Comparison of ENCODE assay signal across 10 cellular contexts in the genomic region with DNA sequence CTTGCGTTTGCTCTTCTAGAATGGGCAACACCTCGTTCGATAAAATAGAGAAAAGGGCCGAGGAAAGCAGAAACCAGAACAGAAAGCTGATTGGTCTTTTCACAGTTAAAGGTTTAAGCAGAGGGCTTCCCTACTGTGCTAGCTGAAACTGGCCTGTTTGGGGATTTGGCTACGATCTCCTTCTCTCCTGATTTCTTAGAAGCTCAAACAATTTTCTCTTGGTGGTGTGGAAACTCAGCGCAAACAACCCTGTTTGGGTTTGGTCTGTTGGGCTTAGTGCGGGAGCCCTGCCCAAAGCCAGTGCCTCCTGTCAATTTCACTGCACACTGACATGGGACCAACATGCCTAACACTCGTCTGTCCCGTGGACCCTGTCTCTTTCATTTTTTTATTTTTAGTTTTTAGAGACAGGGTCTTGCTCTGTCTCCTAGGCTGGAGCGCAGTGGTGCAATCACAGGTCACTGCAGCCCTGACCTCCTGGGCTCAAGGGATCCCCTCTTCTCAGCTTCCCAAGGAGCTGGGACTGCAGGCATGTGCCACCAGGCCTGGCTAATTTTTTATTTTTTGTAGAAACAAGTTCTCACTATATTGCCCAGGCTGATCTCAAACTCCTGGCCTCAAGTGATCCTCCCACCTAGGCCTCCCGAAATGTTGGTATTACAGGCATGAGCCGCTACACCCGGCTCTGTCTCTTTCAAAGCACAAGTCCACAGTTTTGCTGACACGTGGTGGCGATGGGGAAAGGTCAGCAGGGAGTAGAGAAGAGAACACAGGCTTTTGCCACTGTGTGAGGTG. TPM values are rescaled to one million over a fixed set of nuclear protein-coding genes. Genes with fewer than 3 reads are reported as not detected.
DNase-seq lines count a peak whose midpoint lies in the region; ATAC-seq and TF ChIP-seq lines count a peak whose summit lies in the region.
"Had no signal": no experiment of that assay in that cellular context is flagged by ENCODE, and none has a peak within 500 bp of the region (broad histone marks: within the 10 kb centered on the region; RNA-seq: fewer than 3 reads in every experiment).

No MANE protein-coding gene starts in this region.

- no peak for TF ChIP-seq CTCF in body of pancreas (IDR thresholded peaks at IDR 0.05)
- no peak for TF ChIP-seq CTCF in liver (IDR thresholded peaks at IDR 0.05; ENCODE audit: low read depth, low read length, missing input control)

- no peaks in the 10 kb centered on the region for H3K36me3 ChIP-seq in ES-I3 (ENCODE audit: insufficient read depth, low read length)
- no peaks in the 10 kb centered on the region for H3K36me3 ChIP-seq in body of pancreas (replicated peaks in 1 of 2; ENCODE audit: insufficient read depth in 1 of 2, low read depth in 2 of 2)
- no peaks in the 10 kb centered on the region for H3K36me3 ChIP-seq in liver (ENCODE audit: control insufficient read depth in 4 of 4, insufficient read depth in 3 of 4, low read depth in 1 of 4, low read length in 3 of 4)
- H3K36me3 ChIP-seq in skeletal muscle tissue (ENCODE audit: control insufficient read depth in 3 of 3, insufficient read depth in 3 of 3, low read length in 3 of 3), result no peaks in the 10 kb centered on the region

- intact Hi-C loops in body of pancreas (cut with DNase I), result no loop called here

- H3K27me3 ChIP-seq in body of pancreas (no peaks in the 10 kb centered on the region), liver (ENCODE audit: control insufficient read depth in 4 of 4, insufficient read depth in 4 of 4, low read length in 3 of 4) (no peaks in the 10 kb centered on the region), skeletal muscle tissue (ENCODE audit: control insufficient read depth in 3 of 3, insufficient read depth in 3 of 3, low read length in 3 of 3) (no peaks in the 10 kb centered on the region)

- H3K4me1 ChIP-seq in ES-I3 (ENCODE audit: insufficient read depth, low read length), result peaks cover 35% of the 10 kb centered on the region
- H3K4me1 ChIP-seq in body of pancreas, result peaks cover 71% of the 10 kb centered on the region
- H3K4me1 ChIP-seq in liver (ENCODE audit: control insufficient read depth in 4 of 4, insufficient read depth in 4 of 4, low read length in 3 of 4), result peaks cover 15 to 32% (median 29%) of the 10 kb centered on the region in 4 donors
- peaks cover 31 to 34% (median 32%) of the 10 kb centered on the region in 3 donors for H3K4me1 ChIP-seq in skeletal muscle tissue (ENCODE audit: control insufficient read depth in 3 of 3, insufficient read depth in 3 of 3, low read length in 3 of 3)

- ATAC-seq in body of pancreas (no peak), HG03039 (IDR thresholded peaks at IDR 0.05; ENCODE audit: unreplicated experiment) (no peak), HG03095 (IDR thresholded peaks at IDR 0.05; ENCODE audit: unreplicated experiment) (no peak)

- H3K9me3 ChIP-seq in ES-I3 (ENCODE audit: control insufficient read depth, insufficient read depth, low read length) (no peaks in the 10 kb centered on the region), body of pancreas (no peaks in the 10 kb centered on the region), liver (ENCODE audit: control insufficient read depth in 4 of 4, low read length in 3 of 4) (no peaks in the 10 kb centered on the region), skeletal muscle tissue (ENCODE audit: control insufficient read depth in 3 of 3, low read length in 3 of 3) (no peaks in the 10 kb centered on the region)

- TF ChIP-seq POLR2A in body of pancreas (IDR thresholded peaks at IDR 0.05), result no peak

- DNase-seq in body of pancreas (peak in 2 of 4 donors; percentile 22 to 38), GDM1 (lab: John Stamatoyannopoulos, UW) (no peak), NCI-H2081 treated with DMSO at 0.1 percent for 48 hours (lab: John Stamatoyannopoulos, UW) (no peak)
- DNase-seq: activated T-cell treated with anti-CD3 and anti-CD28 coated beads, Interleukin-2, amount 50 U/mL, for 48 hours; NCI-H2171 treated with DMSO at 0.1 percent for 48 hours had no signal

- H3K4me3 ChIP-seq in body of pancreas, result no peak overlapping the region
- H3K4me3 ChIP-seq in liver (ENCODE audit: low read depth in 1 of 3, low read length in 3 of 3), result no peak overlapping the region
- H3K4me3 ChIP-seq in skeletal muscle tissue (ENCODE audit: low read length in 3 of 3), result peak overlapping the region in 1 of 3 donors; percentile 51

- TF ChIP-seq RAD21 in liver (IDR thresholded peaks at IDR 0.05), result no peak

- H3K9ac ChIP-seq in ES-I3 (ENCODE audit: low read depth, low read length) (peak overlapping the region; percentile 9), liver (ENCODE audit: low read depth in 1 of 2, low read length in 2 of 2) (peak overlapping the region in 1 of 2 donors; percentile 49), skeletal muscle tissue (ENCODE audit: low read depth in 1 of 3, low read length in 3 of 3) (peak overlapping the region; percentile 7 to 51 (median 40))

- H3K27ac ChIP-seq in body of pancreas (peak overlapping the region; percentile 80 to 90 (median 84)), liver (ENCODE audit: low read depth in 1 of 2, low read length in 2 of 2) (peak overlapping the region; percentile 66 to 76), skeletal muscle tissue (ENCODE audit: low read depth, low read length) (peak overlapping the region; percentile 70)

- 48 to 50% methylated on average over 15 of the region's 15 CpGs for WGBS in body of pancreas, 2 donors
- 39% methylated on average over 15 of the region's 15 CpGs for WGBS in liver

TF ChIP-seq in liver, 16 proteins besides CTCF, POLR2A, EP300 and RAD21:
- TF ChIP-seq TAF1 (conservative IDR thresholded peaks at IDR 0.05) (no peak), HNF4A (conservative IDR thresholded peaks at IDR 0.05) (peak; percentile 18 to 31), SP1 (IDR thresholded peaks at IDR 0.05) (peak; percentile 45)

RNA-seq across cellular contexts. Expression of a gene that starts 16.5 kb away (rescaled TPM):
- 100 to 1,000 TPM; 147 to 158 TPM for total RNA-seq in body of pancreas
- 100 to 1,000 TPM in 1 of 2 donors, 10 to 100 TPM in 1; 36.8 to 151 TPM for total RNA-seq in liver
- 100 to 1,000 TPM in 1 of 2 donors, 10 to 100 TPM in 1; 94.4 to 133 TPM for polyA plus RNA-seq in liver
- 20.9 TPM for total RNA-seq in skeletal muscle tissue
